17 cellular contexts compared by ENCODE assay signal in the genomic region with DNA sequence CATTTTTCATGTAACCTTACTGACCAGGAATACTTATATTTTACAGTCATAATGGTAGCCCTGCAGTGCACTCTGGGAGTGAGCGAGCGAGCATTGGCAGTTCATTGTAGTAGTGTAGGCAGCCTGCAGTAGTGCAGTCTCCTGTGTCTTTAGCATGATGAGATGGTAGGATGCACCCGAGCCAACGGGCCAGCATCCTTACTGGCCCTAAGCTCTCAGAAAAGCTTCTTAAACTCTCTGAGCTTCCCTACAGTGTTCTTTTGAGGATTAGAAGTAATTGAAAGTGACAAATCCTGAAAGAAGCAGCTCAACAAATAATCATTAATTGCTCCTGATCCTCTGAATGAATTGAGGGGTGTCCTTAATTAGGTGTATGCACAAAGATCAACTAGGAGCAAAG.
"Had no signal": no experiment of that assay in that cellular context is flagged by ENCODE, and none has a peak within 500 bp of the region (broad histone marks: within the 10 kb centered on the region; RNA-seq: fewer than 3 reads in every experiment).

No MANE protein-coding gene starts in this region.

- H3K4me3 ChIP-seq: ascending aorta, heart left ventricle, lung, tibial nerve, uterus had no signal

- H3K9me3 ChIP-seq: ascending aorta, heart left ventricle, tibial nerve, uterus had no signal

- H3K4me1 ChIP-seq: heart left ventricle, parathyroid adenoma, uterus had no signal

- H2AFZ ChIP-seq: parathyroid adenoma had no signal

- H3K79me2 ChIP-seq: parathyroid adenoma had no signal

- H3K4me3 Mint-ChIP-seq: activated CD4-positive, alpha-beta T cell treated with anti-CD3 and anti-CD28 coated beads, Interleukin-2, amount 10 ng/mL, durations not matched to agents 7 days and 5 days; effector memory CD8-positive, alpha-beta T cell; WTC11 had no signal

- H3K9me3 Mint-ChIP-seq: activated CD4-positive, alpha-beta T cell treated with anti-CD3 and anti-CD28 coated beads, Interleukin-2, amount 10 ng/mL, durations not matched to agents 7 days and 5 days; effector memory CD8-positive, alpha-beta T cell had no signal

- H3K36me3 ChIP-seq: uterus had no signal

- DNase-seq: activated CD4-positive, alpha-beta T cell treated with anti-CD3 and anti-CD28 coated beads, Interleukin-2, amount 10 ng/mL, durations not matched to agents 7 days and 5 days; activated naive CD4-positive, alpha-beta T cell treated with Interleukin-2 at 50 U/mL for 16 hours; dermis blood vessel endothelial cell; effector memory CD8-positive, alpha-beta T cell; heart left ventricle; left cardiac atrium; stimulated activated CD4-positive, alpha-beta T cell treated with anti-CD3 and anti-CD28 coated beads, Interleukin-2, amount 100 ng/mL, for 48 hours; stimulated activated naive CD4-positive, alpha-beta T cell; substantia nigra; uterus had no signal

- H3K27ac Mint-ChIP-seq: activated CD4-positive, alpha-beta T cell treated with anti-CD3 and anti-CD28 coated beads, Interleukin-2, amount 10 ng/mL, durations not matched to agents 7 days and 5 days; effector memory CD8-positive, alpha-beta T cell; WTC11 had no signal

- H3K27ac ChIP-seq: ascending aorta, heart left ventricle, parathyroid adenoma, uterus had no signal

- ATAC-seq: effector memory CD8-positive, alpha-beta T cell; heart left ventricle; left cardiac atrium; WTC11 had no signal

- H3K27me3 Mint-ChIP-seq: activated CD4-positive, alpha-beta T cell treated with anti-CD3 and anti-CD28 coated beads, Interleukin-2, amount 10 ng/mL, durations not matched to agents 7 days and 5 days; effector memory CD8-positive, alpha-beta T cell had no signal

- FAIRE-seq: bronchial epithelial cell, frontal cortex had no signal

- H3K9ac ChIP-seq: parathyroid adenoma had no signal

- H3K27me3 ChIP-seq: ascending aorta, heart left ventricle, tibial nerve, uterus had no signal
